In the genomic region with DNA sequence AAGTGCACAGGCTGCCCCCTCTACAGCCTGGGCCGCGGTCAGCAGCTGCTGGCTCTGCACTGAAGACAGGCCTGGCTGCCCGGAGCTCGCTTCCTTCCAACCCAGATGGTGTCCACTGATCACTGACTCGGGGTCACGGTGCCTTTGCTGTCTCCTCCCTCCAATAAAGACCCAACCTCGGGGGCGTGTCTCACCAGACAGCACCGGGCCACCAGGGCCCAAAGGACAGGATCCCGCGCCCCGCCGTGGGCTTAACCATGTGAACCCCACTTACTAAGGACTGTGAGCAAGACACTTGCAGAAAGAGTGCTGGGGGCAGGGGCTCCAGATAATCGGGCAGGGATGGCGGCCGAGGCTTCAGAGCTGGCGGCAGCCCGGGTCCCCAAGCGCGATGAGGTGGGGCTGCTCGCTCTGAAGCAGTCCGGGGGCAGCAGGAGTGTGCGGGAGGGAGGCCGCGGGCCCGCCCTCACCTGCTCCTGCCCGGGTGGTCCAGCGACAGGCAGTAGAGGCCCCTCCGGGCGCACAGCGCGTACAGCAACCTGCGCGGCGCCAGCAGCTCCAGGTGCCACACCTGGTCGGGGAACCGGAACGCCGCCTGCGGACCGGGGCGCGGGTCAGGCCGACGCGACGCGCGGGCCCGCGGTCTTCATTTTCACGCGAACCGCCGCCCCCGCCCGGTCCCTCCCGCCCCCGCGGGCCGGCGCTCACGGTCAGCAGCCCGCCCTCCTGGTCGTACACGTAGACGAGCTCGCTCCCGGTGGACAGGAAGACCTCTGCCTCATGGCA, we compare ENCODE assay signal across 8 cellular contexts. TPM values are rescaled to one million over a fixed set of nuclear protein-coding genes. Genes with fewer than 3 reads are reported as not detected.
DNase-seq lines count a peak whose midpoint lies in the region; ATAC-seq, FAIRE-seq and TF ChIP-seq lines count a peak whose summit lies in the region.

No MANE protein-coding gene starts in this region.

- no peak overlapping the region for H2BK5ac ChIP-seq in H9 (ENCODE audit: insufficient read length, low read length)
- no peak overlapping the region; the same call in 1 of the 2 replicates for H2BK5ac ChIP-seq in H1 (ENCODE audit: low read depth, low read length)

- H3K4me1 Mint-ChIP-seq in CD8-positive, alpha-beta memory T cell, result peaks cover 30 to 43% (median 32%) of the 10 kb centered on the region in 3 donors
- peaks cover 16% of the 10 kb centered on the region in 2 experiments for H3K4me1 Mint-ChIP-seq in H9

- WGBS in H9 (ENCODE audit: extremely low coverage, insufficient read length, low lambda C conversion rate), result no CpG with 5 or more reads among the region's 69 CpGs
- 13% methylated on average over 35 of the region's 69 CpGs; no CpG with 5 or more reads in 1 of the 2 experiments for WGBS in H1 (ENCODE audit: extremely low coverage in 1 of 2, insufficient coverage in 1 of 2, insufficient read length in 1 of 2, insufficient replicate concordance in 2 of 2, low coverage in 1 of 2, low lambda C conversion rate in 2 of 2, missing lambda C conversion rate in 1 of 2), 2 experiments

- H4K8ac ChIP-seq in H9 (replicated peaks; ENCODE audit: insufficient read length, low read depth, low read length) (no peak overlapping the region), H1 (ENCODE audit: extremely low read depth, insufficient read depth, low read length) (peak overlapping the region; percentile 28; the same call in 1 of the 2 replicates)

- no peak overlapping the region for H3K56ac ChIP-seq in H9 (ENCODE audit: insufficient read length, low read depth, low read length)
- peak overlapping the region; percentile 67 for H3K56ac ChIP-seq in H1 (replicated peaks; ENCODE audit: insufficient read length, low read depth, low read length)

- ATAC-seq in GM21360 (IDR thresholded peaks at IDR 0.05; ENCODE audit: unreplicated experiment), result no peak

- no peak for TF ChIP-seq EP300 in H1 (IDR thresholded peaks at IDR 0.05; ENCODE audit: borderline replicate concordance in 1 of 2, low read depth in 2 of 2, low read length in 2 of 2)

- H3K9ac ChIP-seq in H9 (ENCODE audit: extremely low read depth, insufficient read length, low read length), result peak overlapping the region; percentile 18
- peak overlapping the region in 3 of 4 experiments; percentile 38 to 71 (median 48); a peak in 4 of 7 replicates for H3K9ac ChIP-seq in H1 (replicated peaks in 1 of 4; ENCODE audit: extremely low read depth in 1 of 4, low read depth in 3 of 4, low read length in 3 of 4)
- H3K9ac ChIP-seq in mucosa of stomach (ENCODE audit: low read length), result peak overlapping the region; percentile 66

- H2AFZ ChIP-seq in H9 (ENCODE audit: low read length) (no peak overlapping the region), H1 (ENCODE audit: low read length) (peak overlapping the region; percentile 37; the same call in 1 of the 2 replicates)

- H3K4me2 ChIP-seq in H9 (ENCODE audit: insufficient read depth, insufficient read length, low read length) (peak overlapping the region; percentile 39), H1 (ENCODE audit: insufficient read depth in 1 of 2, low read depth in 2 of 2, low read length in 2 of 2) (peak overlapping the region; percentile 85 to 87)

- CTCF ChIA-PET in CD8-positive, alpha-beta memory T cell (lab: Charles Lee), result interaction anchor here (0.8 to 2.2 kb wide), 4 partner anchors 33 to 310 kb away, joined by 3 to 16 read pairs (median 6); no protein-coding TSS in a partner anchor
- CTCF ChIA-PET in RWPE1 (lab: Yijun Ruan, JAX) (interaction anchor here (0.6 to 1.0 kb wide), 3 partner anchors 33 to 104 kb away, joined by 3 to 4 read pairs (median 4); no protein-coding TSS in a partner anchor), H1 (lab: Charles Lee; ENCODE audit: partially characterized antibody) (interaction anchor here (0.6 to 2.8 kb wide), 9 partner anchors 10 to 1762 kb away, joined by 3 to 8 read pairs (median 4); no protein-coding TSS in a partner anchor)

- H2BK15ac ChIP-seq in H9 (ENCODE audit: low read depth, low read length) (no peak overlapping the region), H1 (ENCODE audit: low read length) (no peak overlapping the region)

- peak overlapping the region; percentile 77 for H3K27ac ChIP-seq in CD8-positive, alpha-beta memory T cell (ENCODE audit: low read depth, low read length)
- H3K27ac ChIP-seq in H9 (ENCODE audit: insufficient read length, low read depth, low read length) (no peak overlapping the region), RWPE1 (peak overlapping the region; percentile 96), H1 (ENCODE audit: low read depth, low read length) (no peak overlapping the region)

- no peak overlapping the region for H4K91ac ChIP-seq in H9 (ENCODE audit: insufficient read length, low read depth, low read length)
- no peak overlapping the region for H4K91ac ChIP-seq in H1 (replicated peaks; ENCODE audit: insufficient read length, low read length)

- no peaks in the 10 kb centered on the region for H3K9me3 Mint-ChIP-seq in CD8-positive, alpha-beta memory T cell
- no peaks in the 10 kb centered on the region; a peak in 1 of 5 replicates for H3K9me3 Mint-ChIP-seq in H9

- H3K4me3 ChIP-seq in CD8-positive, alpha-beta memory T cell (ENCODE audit: low read length), result peak overlapping the region; percentile 75
- peak overlapping the region; percentile 69 to 94 (median 84) for H3K4me3 ChIP-seq in H1 (ENCODE audit: extremely low read depth in 1 of 4, insufficient read depth in 2 of 4, low read depth in 3 of 4, low read length in 4 of 4)
- H3K4me3 ChIP-seq in mucosa of stomach (ENCODE audit: low read length), result peak overlapping the region; percentile 74

- TF ChIP-seq CTCF in H9 (conservative IDR thresholded peaks at IDR 0.05), result no peak
- TF ChIP-seq CTCF in RWPE1 (conservative IDR thresholded peaks at IDR 0.05; ENCODE audit: low read depth), result no peak
- no peak for TF ChIP-seq CTCF in H1 (IDR thresholded peaks at IDR 0.05; ENCODE audit: control extremely low read depth in 1 of 3, insufficient read depth in 1 of 3, low read depth in 1 of 3, low read length in 3 of 3)

- H3K36me3 ChIP-seq in CD8-positive, alpha-beta memory T cell (ENCODE audit: insufficient read depth, low read length), result no peaks in the 10 kb centered on the region
- H3K36me3 ChIP-seq in H1 (ENCODE audit: control insufficient read depth in 2 of 4, insufficient read depth in 4 of 4, low read length in 3 of 4) (peaks cover 0 to 16% (median 11%) of the 10 kb centered on the region in 4 experiments; a peak in 6 of 8 replicates), mucosa of stomach (ENCODE audit: control insufficient read depth, insufficient read depth, low read length) (no peaks in the 10 kb centered on the region)

- TF ChIP-seq POLR2A in H1 (IDR thresholded peaks at IDR 0.05; ENCODE audit: control extremely low read depth in 1 of 2, low read depth in 2 of 2, low read length in 2 of 2), result no peak

- H4K20me1 ChIP-seq in H9 (ENCODE audit: control insufficient read depth, insufficient read depth, insufficient read length) (no peaks in the 10 kb centered on the region), H1 (replicated peaks in 1 of 2; ENCODE audit: control insufficient read depth in 1 of 2, insufficient read depth in 2 of 2, low read length in 2 of 2) (peaks cover 0 to 18% of the 10 kb centered on the region in 2 experiments)

- no peak for FAIRE-seq in H1 (lab: Jason Lieb, UNC)

- H3K79me2 ChIP-seq in H9 (ENCODE audit: insufficient read depth, low read length) (peaks cover 2% of the 10 kb centered on the region; the same call in 1 of the 2 replicates), H1 (ENCODE audit: control insufficient read depth in 1 of 2, insufficient read depth in 2 of 2, low read length in 2 of 2) (peaks cover 0 to 10% of the 10 kb centered on the region in 2 experiments; a peak in 1 of 4 replicates)

- no peaks in the 10 kb centered on the region for H3K9me3 ChIP-seq in CD8-positive, alpha-beta memory T cell (ENCODE audit: low read length)
- H3K9me3 ChIP-seq in H9 (ENCODE audit: control insufficient read depth, low read depth, low read length) (no peaks in the 10 kb centered on the region), H1 (ENCODE audit: insufficient read depth in 2 of 2, low read depth in 1 of 2, low read length in 1 of 2) (no peaks in the 10 kb centered on the region), mucosa of stomach (ENCODE audit: control insufficient read depth, low read length) (no peaks in the 10 kb centered on the region)

- H3K4ac ChIP-seq in H9 (ENCODE audit: low read depth, low read length) (no peak overlapping the region), H1 (replicated peaks; ENCODE audit: insufficient read length, low read depth, low read length) (no peak overlapping the region)

- POLR2A ChIA-PET in CD8-positive, alpha-beta memory T cell (lab: Charles Lee), result interaction anchor here (0.9 to 1.4 kb wide), 4 partner anchors 33 to 41 kb away, joined by 3 to 9 read pairs (median 6); partner anchors contain the start of gene ACTG1
- POLR2A ChIA-PET in RWPE1 (lab: Yijun Ruan, JAX; ENCODE audit: low non-redundant PET) (interaction anchor here (0.8 to 1.2 kb wide), 3 partner anchors 33 to 161 kb away, joined by 3 read pairs; partner anchors contain the start of gene SLC25A10), H1 (lab: Charles Lee; ENCODE audit: partially characterized antibody) (interaction anchor here (0.6 to 5.0 kb wide), 21 partner anchors 13 to 322 kb away, joined by 3 to 50 read pairs (median 4); partner anchors contain the start of genes ACTG1, MRPL12, NPLOC4 and TSPAN10)

- H3K23me2 ChIP-seq in H9 (ENCODE audit: insufficient read length, low read depth, low read length, poor library complexity, severe bottlenecking) (peaks cover 10% of the 10 kb centered on the region), H1 (ENCODE audit: low read depth, low read length) (peaks cover 9% of the 10 kb centered on the region; the same call in 1 of the 2 replicates)

- H3K14ac ChIP-seq in H9 (ENCODE audit: insufficient read depth, low read length) (peak overlapping the region; percentile 18), H1 (ENCODE audit: insufficient read length) (no peak overlapping the region)

- peaks cover 22% of the 10 kb centered on the region for H3K4me1 ChIP-seq in CD8-positive, alpha-beta memory T cell (ENCODE audit: insufficient read depth, low read length)
- H3K4me1 ChIP-seq in H9 (ENCODE audit: insufficient read depth, low read length) (peaks cover 3% of the 10 kb centered on the region; the same call in 1 of the 2 replicates), H1 (replicated peaks in 1 of 4; ENCODE audit: control insufficient read depth in 3 of 4, insufficient read depth in 4 of 4, low read length in 3 of 4) (peaks cover 3 to 17% (median 8%) of the 10 kb centered on the region in 4 experiments), mucosa of stomach (ENCODE audit: control insufficient read depth, insufficient read depth, low read length) (peaks cover 31% of the 10 kb centered on the region)

- DNase-seq in CD8-positive, alpha-beta memory T cell, result peak in 1 of 5 donors; percentile 57
- no peak for DNase-seq in H9
- peak; percentile 24 for DNase-seq in RWPE1 (ENCODE audit: low spot score)
- no peak for DNase-seq in H1 (ENCODE audit: low read depth in 1 of 2, low spot score in 2 of 2)
- no peak for DNase-seq in globus pallidus (ENCODE audit: low spot score)
- no peak for DNase-seq in iPS-NIHi7 (ENCODE audit: extremely low spot score)

- H4K5ac ChIP-seq in H9 (ENCODE audit: insufficient read length, low read depth, low read length), result no peak overlapping the region
- peak overlapping the region; percentile 84 for H4K5ac ChIP-seq in H1 (ENCODE audit: insufficient read length, low read depth, low read length)

- no peaks in the 10 kb centered on the region for H3K27me3 ChIP-seq in CD8-positive, alpha-beta memory T cell (ENCODE audit: insufficient read depth, low read length, poor library complexity, severe bottlenecking)
- H3K27me3 ChIP-seq in H9 (ENCODE audit: insufficient read depth, low read length) (no peaks in the 10 kb centered on the region), H1 (replicated peaks in 1 of 4; ENCODE audit: control insufficient read depth in 3 of 4, extremely low read depth in 1 of 4, insufficient read depth in 3 of 4, low read length in 3 of 4) (no peaks in the 10 kb centered on the region), mucosa of stomach (ENCODE audit: control insufficient read depth, insufficient read depth, low read length) (no peaks in the 10 kb centered on the region)

- H2BK20ac ChIP-seq in H9 (ENCODE audit: low read depth, low read length, poor library complexity, severe bottlenecking) (no peak overlapping the region), H1 (ENCODE audit: low read length) (no peak overlapping the region)

- H3K18ac ChIP-seq in H9 (ENCODE audit: insufficient read length, low read depth, low read length) (no peak overlapping the region), H1 (ENCODE audit: extremely low read depth, low read length) (peak overlapping the region; percentile 71)

- H2BK12ac ChIP-seq in H9 (ENCODE audit: insufficient read length, low read depth, low read length), result no peak overlapping the region
- H2BK12ac ChIP-seq in H1 (ENCODE audit: low read depth, low read length), result no peak overlapping the region

- H3K4me3 Mint-ChIP-seq in CD8-positive, alpha-beta memory T cell, result peak overlapping the region; percentile 80 to 95 (median 86)
- H3K4me3 Mint-ChIP-seq in H9, result peak overlapping the region; percentile 84 to 90

- H2AK5ac ChIP-seq in H9 (ENCODE audit: insufficient read length, low read length) (no peak overlapping the region), H1 (ENCODE audit: low read depth, low read length) (no peak overlapping the region)

- no peak overlapping the region for H3K23ac ChIP-seq in H9 (ENCODE audit: insufficient read length, low read depth, low read length)
- H3K23ac ChIP-seq in H1 (ENCODE audit: insufficient read length), result no peak overlapping the region

- no peak overlapping the region for H3T11ph ChIP-seq in H9 (ENCODE audit: low read length)

- H3K27me3 Mint-ChIP-seq in CD8-positive, alpha-beta memory T cell, result peaks cover 0 to 3% of the 10 kb centered on the region in 2 donors
- H3K27me3 Mint-ChIP-seq in H9 (ENCODE audit: low read depth), result no peaks in the 10 kb centered on the region

- H3K27ac Mint-ChIP-seq in CD8-positive, alpha-beta memory T cell, result peak overlapping the region in 7 of 8 donors; percentile 50 to 89 (median 78)
- peak overlapping the region in 1 of 3 experiments; percentile 86; a peak in 2 of 7 replicates for H3K27ac Mint-ChIP-seq in H9

- no peak for TF ChIP-seq RAD21 in H1 (IDR thresholded peaks at IDR 0.05 in 1 of 2, conservative IDR thresholded peaks at IDR 0.05 in 1 of 2; ENCODE audit: low read depth in 2 of 2, low read length in 2 of 2)

- H3K79me1 ChIP-seq in H9 (ENCODE audit: insufficient read depth, low read depth, low read length, poor library complexity, severe bottlenecking), result peaks cover 5% of the 10 kb centered on the region
- peaks cover 4% of the 10 kb centered on the region; the same call in 1 of the 2 replicates for H3K79me1 ChIP-seq in H1 (ENCODE audit: low read depth, low read length)

- H2BK120ac ChIP-seq in H9 (ENCODE audit: low read depth, low read length, poor library complexity, severe bottlenecking) (no peak overlapping the region), H1 (replicated peaks; ENCODE audit: low read depth, low read length) (no peak overlapping the region)

- H3K36me3 Mint-ChIP-seq in CD8-positive, alpha-beta memory T cell, result peaks cover 0 to 45% (median 0%) of the 10 kb centered on the region in 3 donors
- H3K36me3 Mint-ChIP-seq in H9 (ENCODE audit: insufficient read depth in 1 of 3, low read depth in 3 of 3), result peaks cover 13 to 48% (median 39%) of the 10 kb centered on the region in 3 experiments; a peak in 6 of 7 replicates

RNA-seq across cellular contexts. Expression of gene FAAP100, which starts 0.5 kb away (rescaled TPM):
- total RNA-seq in CD8-positive, alpha-beta memory T cell, result 10 to 100 TPM; 52.5 to 55.3 TPM
- 19.2 TPM for polyA plus RNA-seq in CD8-positive, alpha-beta memory T cell
- 54.0 and 54.8 TPM in 2 replicates for total RNA-seq in H9 (2021)
- total RNA-seq in H1 (2021; fragmentation: NEBNext Ultra II Directional; extraction: Animal tissue kit (Norgen Biotek cat#: 25700)), result 37.9 and 41.8 TPM in 2 replicates
- 23.2 and 33.1 TPM in 2 replicates for polyA plus RNA-seq in H1 (2011; rRNA removed)
- polyA plus RNA-seq in H1 (2011; cell fraction: cytosol; rRNA removed), result 28.9 TPM
- polyA plus RNA-seq in H1 (2011; cell fraction: nucleus; rRNA removed), result 69.4 TPM
- 17.1 to 31.4 TPM (median 28.6 TPM) in 4 replicates for polyA plus RNA-seq in H1 (2012, experiment 1 of 2)
- polyA plus RNA-seq in H1 (2012, experiment 2 of 2), result 25.6 TPM
- polyA plus RNA-seq in H1 (2013, experiment 1 of 2), result 16.0 TPM
- 16.3 TPM for polyA plus RNA-seq in H1 (2013, experiment 2 of 2)
- polyA minus RNA-seq in H1 (2011; rRNA and poly(A)+ RNA removed), result 13.3 and 19.4 TPM in 2 replicates
- polyA minus RNA-seq in H1 (2011; cell fraction: cytosol; rRNA and poly(A)+ RNA removed), result 18.1 TPM
- 33.6 TPM for polyA minus RNA-seq in H1 (2011; cell fraction: nucleus; rRNA and poly(A)+ RNA removed)

RNA-seq across cellular contexts. Expression of gene FSCN2, which starts 23.5 kb away (rescaled TPM):
- under 1 TPM; 0.46 to 0.49 TPM for total RNA-seq in CD8-positive, alpha-beta memory T cell
- polyA plus RNA-seq in CD8-positive, alpha-beta memory T cell, result not detected
- 1.0 and 1.6 TPM in 2 replicates for total RNA-seq in H9 (2021)
- 0.30 TPM in 1 of 2 replicates, not detected in the other for total RNA-seq in H1 (2021; fragmentation: NEBNext Ultra II Directional; extraction: Animal tissue kit (Norgen Biotek cat#: 25700))
- 0.18 and 0.44 TPM in 2 replicates for polyA plus RNA-seq in H1 (2011; rRNA removed)
- polyA plus RNA-seq in H1 (2011; cell fraction: cytosol; rRNA removed), result 0.14 TPM
- polyA plus RNA-seq in H1 (2011; cell fraction: nucleus; rRNA removed), result 0.88 TPM
- 0.12 to 0.43 TPM (median 0.30 TPM) in 4 replicates for polyA plus RNA-seq in H1 (2012, experiment 1 of 2)
- 0.28 TPM for polyA plus RNA-seq in H1 (2012, experiment 2 of 2)
- polyA plus RNA-seq in H1 (2013, experiment 1 of 2), result not detected
- 0.07 TPM for polyA plus RNA-seq in H1 (2013, experiment 2 of 2)
- polyA minus RNA-seq in H1 (2011; rRNA and poly(A)+ RNA removed), result 0.09 and 0.10 TPM in 2 replicates
- not detected for polyA minus RNA-seq in H1 (2011; cell fraction: cytosol; rRNA and poly(A)+ RNA removed)
- polyA minus RNA-seq in H1 (2011; cell fraction: nucleus; rRNA and poly(A)+ RNA removed), result 0.90 TPM

RNA-seq across cellular contexts. Expression of gene ACTG1, which starts 39.1 kb away (rescaled TPM):
- 1,000 to 10,000 TPM; 5,175 to 5,190 TPM for total RNA-seq in CD8-positive, alpha-beta memory T cell
- polyA plus RNA-seq in CD8-positive, alpha-beta memory T cell, result 1,950 TPM
- total RNA-seq in H9 (2021), result 4,136 and 4,160 TPM in 2 replicates
- 3,535 and 3,691 TPM in 2 replicates for total RNA-seq in H1 (2021; fragmentation: NEBNext Ultra II Directional; extraction: Animal tissue kit (Norgen Biotek cat#: 25700))
- polyA plus RNA-seq in H1 (2011; rRNA removed), result 5,010 and 7,420 TPM in 2 replicates
- 3,868 TPM for polyA plus RNA-seq in H1 (2011; cell fraction: cytosol; rRNA removed)
- 4,694 TPM for polyA plus RNA-seq in H1 (2011; cell fraction: nucleus; rRNA removed)
- polyA plus RNA-seq in H1 (2012, experiment 1 of 2), result 3,170 to 3,474 TPM (median 3,377 TPM) in 4 replicates
- 3,649 TPM for polyA plus RNA-seq in H1 (2012, experiment 2 of 2)
- 4,243 TPM for polyA plus RNA-seq in H1 (2013, experiment 1 of 2)
- 4,284 TPM for polyA plus RNA-seq in H1 (2013, experiment 2 of 2)
- 1,111 and 1,306 TPM in 2 replicates for polyA minus RNA-seq in H1 (2011; rRNA and poly(A)+ RNA removed)
- polyA minus RNA-seq in H1 (2011; cell fraction: cytosol; rRNA and poly(A)+ RNA removed), result 1,521 TPM
- 1,666 TPM for polyA minus RNA-seq in H1 (2011; cell fraction: nucleus; rRNA and poly(A)+ RNA removed)

Comparison
In these comparisons a context has a peak if more than half of its experiments do, and no peak if none do; other contexts are left out.
1. H3K27ac ChIP-seq: peak in CD8-positive, alpha-beta memory T cell (single experiment) and RWPE1 (single experiment); none in H9 (single experiment) and H1 (single experiment).
2. Peak in every context shown above with its lines, with median percentiles within 50 percentile points of each other: H3K4me3 ChIP-seq and H3K9ac ChIP-seq.